9 cellular contexts compared by ENCODE assay signal in the genomic region with DNA sequence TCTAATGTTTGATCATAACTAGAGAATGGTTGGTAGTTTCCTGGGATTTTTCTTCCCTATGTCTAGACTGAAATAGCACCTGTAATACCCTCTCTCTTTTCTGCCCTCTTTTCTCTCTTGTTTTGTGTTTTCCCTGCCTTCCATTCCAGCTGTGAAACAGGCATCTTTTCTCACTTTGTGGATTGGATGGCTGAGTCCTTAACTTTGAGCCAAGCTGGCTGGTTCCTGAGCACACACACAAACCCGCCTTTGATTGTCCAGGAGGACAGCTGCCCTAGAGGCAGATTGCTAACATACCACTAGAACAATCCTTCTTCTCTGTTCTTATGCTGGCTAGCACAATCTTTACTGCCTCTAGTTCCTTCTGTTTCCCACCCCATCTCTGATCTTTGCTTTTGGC. TPM values are rescaled to one million over a fixed set of nuclear protein-coding genes. Genes with fewer than 3 reads are reported as not detected.
DNase-seq lines count a peak whose midpoint lies in the region; ATAC-seq and TF ChIP-seq lines count a peak whose summit lies in the region.
"Had no signal": no experiment of that assay in that cellular context is flagged by ENCODE, and none has a peak within 500 bp of the region (broad histone marks: within the 10 kb centered on the region; RNA-seq: fewer than 3 reads in every experiment).

No MANE protein-coding gene starts in this region.

- TF ChIP-seq CTCF in Caco-2 (IDR thresholded peaks at IDR 0.05; ENCODE audit: insufficient read depth in 1 of 2, low read depth in 1 of 2, low read length in 1 of 2, severe bottlenecking in 1 of 2, unreplicated experiment in 1 of 2), result no peak
- TF ChIP-seq CTCF in activated CD8-positive, alpha-beta T cell treated with anti-CD3 and anti-CD28 coated beads for 36 hours (IDR thresholded peaks at IDR 0.05), result no peak

- POLR2A ChIA-PET in Caco-2 (lab: Charles Lee), result interaction anchor here (0.8 to 3.3 kb wide), 7 partner anchors 7 to 44 kb away, joined by 3 to 118 read pairs (median 5); a partner anchor contains a TSS
- POLR2A ChIA-PET in activated CD8-positive, alpha-beta T cell treated with anti-CD3 and anti-CD28 coated beads for 36 hours (lab: Charles Lee), result no interaction called here

- H3K36me3 Mint-ChIP-seq in Caco-2 (ENCODE audit: insufficient read depth, unreplicated experiment), result peaks cover 57% of the 10 kb centered on the region
- no peaks in the 10 kb centered on the region for H3K36me3 Mint-ChIP-seq in activated CD8-positive, alpha-beta T cell treated with anti-CD3 and anti-CD28 coated beads for 36 hours (ENCODE audit: low read depth)

- no TSS peak for BruUV-seq in Caco-2 (replicated peaks; lab: Mats Ljungman, UMichigan)

- H3K27me3 ChIP-seq in Caco-2 (replicated peaks; ENCODE audit: control insufficient read depth, insufficient read depth, low read length), result no peaks in the 10 kb centered on the region

- ATAC-seq in left cardiac atrium (peak; percentile 47 to 67), HG03521 (IDR thresholded peaks at IDR 0.05; ENCODE audit: unreplicated experiment) (no peak), GM18502 (IDR thresholded peaks at IDR 0.05; ENCODE audit: poor library complexity, unreplicated experiment) (no peak), GM18505 (IDR thresholded peaks at IDR 0.05; ENCODE audit: unreplicated experiment) (no peak)
- no peak for ATAC-seq in activated CD8-positive, alpha-beta T cell treated with anti-CD3 and anti-CD28 coated beads for 36 hours

- peak overlapping the region; percentile 83 for H3K27ac ChIP-seq in angular gyrus (ENCODE audit: low read depth, low read length)

- no peaks in the 10 kb centered on the region for H3K9me3 ChIP-seq in Caco-2

- TF ChIP-seq POLR2A in GM18505 (IDR thresholded peaks at IDR 0.05; ENCODE audit: borderline replicate concordance, extremely low read depth, insufficient read depth, insufficient read length), result no peak

- peak overlapping the region; percentile 16 for H3K4me3 ChIP-seq in Caco-2 (ENCODE audit: low read depth, low read length)

- no peaks in the 10 kb centered on the region for H3K36me3 ChIP-seq in Caco-2 (ENCODE audit: control insufficient read depth, insufficient read depth, low read length)

- H3K4me1 Mint-ChIP-seq in Caco-2 (ENCODE audit: low read depth, unreplicated experiment), result peaks cover 75% of the 10 kb centered on the region
- peaks cover 24% of the 10 kb centered on the region for H3K4me1 Mint-ChIP-seq in activated CD8-positive, alpha-beta T cell treated with anti-CD3 and anti-CD28 coated beads for 36 hours (ENCODE audit: low read depth)

- CTCF ChIA-PET in Caco-2 (lab: Charles Lee), result interaction anchor here (0.6 to 4.6 kb wide), 5 partner anchors 9 to 27 kb away, joined by 3 to 54 read pairs (median 8); a partner anchor contains a TSS
- CTCF ChIA-PET in activated CD8-positive, alpha-beta T cell treated with anti-CD3 and anti-CD28 coated beads for 36 hours (lab: Charles Lee), result interaction anchor here (1.0 to 8.2 kb wide), 2 partner anchors 11 to 22 kb away, joined by 3 to 43 read pairs; no protein-coding TSS in a partner anchor

- no peaks in the 10 kb centered on the region for H3K9me3 Mint-ChIP-seq in Caco-2 (ENCODE audit: unreplicated experiment)
- H3K9me3 Mint-ChIP-seq in activated CD8-positive, alpha-beta T cell treated with anti-CD3 and anti-CD28 coated beads for 36 hours, result no peaks in the 10 kb centered on the region
- H3K9me3 Mint-ChIP-seq: activated T-helper 2 cell treated with anti-CD3 and anti-CD28 coated beads, Interferon-gamma antibody, Interleukin-2, Interleukin-4, amounts not matched to agents 10 μg/mL and 5 μg/mL and 100 μg/mL, durations not matched to agents 14 hours and 24 hours and 36 hours had no signal

- H3K4me3 Mint-ChIP-seq in Caco-2 (ENCODE audit: unreplicated experiment), result peak overlapping the region; percentile 65
- H3K4me3 Mint-ChIP-seq in activated CD8-positive, alpha-beta T cell treated with anti-CD3 and anti-CD28 coated beads for 36 hours, result no peak overlapping the region

- peak; percentile 74 to 82 for DNase-seq in Caco-2
- DNase-seq in left cardiac atrium, result peak; percentile 32
- peak; percentile 95 for DNase-seq in pons (ENCODE audit: low spot score)
- no peak for DNase-seq in activated CD8-positive, alpha-beta T cell treated with anti-CD3 and anti-CD28 coated beads for 36 hours

- H3K27me3 Mint-ChIP-seq in Caco-2 (ENCODE audit: insufficient read depth, unreplicated experiment), result no peaks in the 10 kb centered on the region
- H3K27me3 Mint-ChIP-seq in activated CD8-positive, alpha-beta T cell treated with anti-CD3 and anti-CD28 coated beads for 36 hours, result no peaks in the 10 kb centered on the region

- peaks cover 90% of the 10 kb centered on the region for H3K4me1 ChIP-seq in Caco-2

- intact Hi-C loops in Caco-2 (cut with micrococcal nuclease; ENCODE audit: unreplicated experiment), result loop anchor here (1.0 to 5.0 kb wide), 2 partner anchors 9 to 798 kb away; a partner anchor contains a TSS
- intact Hi-C loops in left cardiac atrium (cut with DNase I), result no loop called here
- intact Hi-C loops in activated CD8-positive, alpha-beta T cell treated with anti-CD3 and anti-CD28 coated beads for 36 hours (cut with micrococcal nuclease), result no loop called here

- peak overlapping the region; percentile 94 for H3K27ac Mint-ChIP-seq in Caco-2 (ENCODE audit: unreplicated experiment)
- H3K27ac Mint-ChIP-seq in activated CD8-positive, alpha-beta T cell treated with anti-CD3 and anti-CD28 coated beads for 36 hours, result no peak overlapping the region
- H3K27ac Mint-ChIP-seq: activated T-helper 2 cell treated with anti-CD3 and anti-CD28 coated beads, Interferon-gamma antibody, Interleukin-2, Interleukin-4, amounts not matched to agents 10 μg/mL and 5 μg/mL and 100 μg/mL, durations not matched to agents 14 hours and 24 hours and 36 hours had no signal

RNA-seq across cellular contexts. Expression of a gene that starts 17.7 kb away (rescaled TPM):
- total RNA-seq in Caco-2 (2022) (223 and 225 TPM in 2 replicates), left cardiac atrium (10 to 100 TPM; 75.2 to 82.0 TPM)
- total RNA-seq in activated CD8-positive, alpha-beta T cell treated with anti-CD3 and anti-CD28 coated beads for 36 hours, result 1 to 10 TPM; 7.3 to 7.9 TPM

RNA-seq across cellular contexts. Expression of a gene that starts 27.7 kb away (rescaled TPM):
- total RNA-seq in Caco-2 (2022) (not detected in 2 replicates), left cardiac atrium (not detected)
- not detected for total RNA-seq in activated CD8-positive, alpha-beta T cell treated with anti-CD3 and anti-CD28 coated beads for 36 hours
- total RNA-seq: activated T-helper 2 cell treated with anti-CD3 and anti-CD28 coated beads, Interferon-gamma antibody, Interleukin-2, Interleukin-4, amounts not matched to agents 10 μg/mL and 5 μg/mL and 100 μg/mL, durations not matched to agents 14 hours and 24 hours and 36 hours had no signal

RNA-seq across cellular contexts. Expression of a gene that starts 38.0 kb away (rescaled TPM):
- 174 and 175 TPM in 2 replicates for total RNA-seq in Caco-2 (2022)
- total RNA-seq in left cardiac atrium, result 100 to 1,000 TPM in 1 of 2 donors, 10 to 100 TPM in 1; 99.1 to 116 TPM
- total RNA-seq in activated CD8-positive, alpha-beta T cell treated with anti-CD3 and anti-CD28 coated beads for 36 hours, result 100 to 1,000 TPM; 257 to 265 TPM

Comparison
In these comparisons a context has a peak if more than half of its experiments do, and no peak if none do; other contexts are left out.
1. ATAC-seq: peak in left cardiac atrium (2 of 2); none in HG03521 (single experiment), GM18502 (single experiment), activated CD8-positive, alpha-beta T cell treated with anti-CD3 and anti-CD28 coated beads for 36 hours (single experiment) and GM18505 (single experiment).
2. RNA of a gene that starts 17.7 kb away (total RNA-seq): 223 to 225 TPM in Caco-2 and 75.2 to 82.0 TPM in left cardiac atrium; 7.3 to 7.9 TPM in activated CD8-positive, alpha-beta T cell treated with anti-CD3 and anti-CD28 coated beads for 36 hours; every median in the first group is over 4 times any median in the second.